Comparison of ENCODE assay signal across 10 cellular contexts in genomic region chr10:83539528-83540308, GRCh38.
A peak's percentile ranks its signal among the peaks of the same experiment; 100 is the strongest.
DNase-seq lines count a peak whose midpoint lies in the region; ATAC-seq and TF ChIP-seq lines count a peak whose summit lies in the region.
"Had no signal": no experiment of that assay in that cellular context is flagged by ENCODE, and none has a peak within 500 bp of the region (broad histone marks: within the 10 kb centered on the region; RNA-seq: fewer than 3 reads in every experiment).

No MANE protein-coding gene starts in this region.

- H3K27me3 Mint-ChIP-seq in activated CD4-positive, alpha-beta memory T cell treated with anti-CD3 and anti-CD28 coated beads, Interleukin-2, amount 10 ng/mL, durations not matched to agents 7 days and 5 days: no peaks in the 10 kb centered on the region

- no peaks in the 10 kb centered on the region for H3K36me3 ChIP-seq in sigmoid colon
- H3K36me3 ChIP-seq: tibial artery had no signal

- 59 to 63% methylated on average over 2 of the region's 2 CpGs for WGBS in sigmoid colon, 2 donors

- no peaks in the 10 kb centered on the region for H3K4me1 Mint-ChIP-seq in activated CD4-positive, alpha-beta memory T cell treated with anti-CD3 and anti-CD28 coated beads, Interleukin-2, amount 10 ng/mL, durations not matched to agents 7 days and 5 days

- no peaks in the 10 kb centered on the region for H3K9me3 ChIP-seq in sigmoid colon
- H3K9me3 ChIP-seq: tibial artery had no signal

- intact Hi-C loops in sigmoid colon (cut with DNase I): no loop called here

- peaks cover 0 to 62% (median 24%) of the 10 kb centered on the region in 4 donors for H3K4me1 ChIP-seq in sigmoid colon

- DNase-seq in fibroblast of mammary gland (ENCODE audit: low read depth) (peak; percentile 18), sigmoid colon (peak; percentile 89), NCI-H2227 (lab: John Stamatoyannopoulos, UW; ENCODE audit: unreplicated experiment) (no peak), H4 (ENCODE audit: low spot score) (no peak), NCI-H2029 treated with DMSO at 0.1 percent for 48 hours (lab: John Stamatoyannopoulos, UW) (no peak)
- no peak for DNase-seq in activated CD4-positive, alpha-beta memory T cell treated with anti-CD3 and anti-CD28 coated beads, Interleukin-2, amount 10 ng/mL, durations not matched to agents 7 days and 5 days

- no peaks in the 10 kb centered on the region for H3K36me3 Mint-ChIP-seq in activated CD4-positive, alpha-beta memory T cell treated with anti-CD3 and anti-CD28 coated beads, Interleukin-2, amount 10 ng/mL, durations not matched to agents 7 days and 5 days (ENCODE audit: low read depth)

- H3K4me3 ChIP-seq in fibroblast of mammary gland (ENCODE audit: control insufficient read depth, low read depth, low read length) (no peak overlapping the region), sigmoid colon (no peak overlapping the region)
- H3K4me3 ChIP-seq: tibial artery had no signal

- POLR2A ChIA-PET in activated CD4-positive, alpha-beta memory T cell treated with anti-CD3 and anti-CD28 coated beads, Interleukin-2, amount 10 ng/mL, durations not matched to agents 7 days and 5 days (lab: Charles Lee): no interaction called here

- no peak for TF ChIP-seq CTCF in fibroblast of mammary gland (conservative IDR thresholded peaks at IDR 0.05; ENCODE audit: control insufficient read depth, insufficient read depth, low read depth, low read length)
- no peak for TF ChIP-seq CTCF in sigmoid colon (IDR thresholded peaks at IDR 0.05)

- H3K27ac Mint-ChIP-seq in activated CD4-positive, alpha-beta memory T cell treated with anti-CD3 and anti-CD28 coated beads, Interleukin-2, amount 10 ng/mL, durations not matched to agents 7 days and 5 days: no peak overlapping the region

- TF ChIP-seq EP300 in sigmoid colon (IDR thresholded peaks at IDR 0.05): no peak

- no peaks in the 10 kb centered on the region for H3K27me3 ChIP-seq in sigmoid colon
- H3K27me3 ChIP-seq: tibial artery had no signal

- peak overlapping the region; percentile 3 to 57 (median 50) for H3K27ac ChIP-seq in sigmoid colon

- ATAC-seq in GM19043 (IDR thresholded peaks at IDR 0.05; ENCODE audit: low read depth, unreplicated experiment): peak; percentile 46
- peak; percentile 52 for ATAC-seq in HG03159 (IDR thresholded peaks at IDR 0.05; ENCODE audit: unreplicated experiment)
- ATAC-seq: left colon had no signal

- TF ChIP-seq POLR2A in sigmoid colon (IDR thresholded peaks at IDR 0.05): no peak

- H3K4me3 Mint-ChIP-seq in activated CD4-positive, alpha-beta memory T cell treated with anti-CD3 and anti-CD28 coated beads, Interleukin-2, amount 10 ng/mL, durations not matched to agents 7 days and 5 days: no peak overlapping the region

- no peaks in the 10 kb centered on the region for H3K9me3 Mint-ChIP-seq in activated CD4-positive, alpha-beta memory T cell treated with anti-CD3 and anti-CD28 coated beads, Interleukin-2, amount 10 ng/mL, durations not matched to agents 7 days and 5 days

- CTCF ChIA-PET in activated CD4-positive, alpha-beta memory T cell treated with anti-CD3 and anti-CD28 coated beads, Interleukin-2, amount 10 ng/mL, durations not matched to agents 7 days and 5 days (lab: Charles Lee): no interaction called here

Comparison
In these comparisons a context has a peak if more than half of its experiments do, and no peak if none do; other contexts are left out.
1. DNase-seq: peak in fibroblast of mammary gland (single experiment) and sigmoid colon (single experiment); none in NCI-H2227 (single experiment), activated CD4-positive, alpha-beta memory T cell treated with anti-CD3 and anti-CD28 coated beads, Interleukin-2, amount 10 ng/mL, durations not matched to agents 7 days and 5 days (single experiment), H4 (single experiment) and NCI-H2029 treated with DMSO at 0.1 percent for 48 hours (single experiment).